Comparison of ENCODE assay signal across 11 cellular contexts in the genomic region with DNA sequence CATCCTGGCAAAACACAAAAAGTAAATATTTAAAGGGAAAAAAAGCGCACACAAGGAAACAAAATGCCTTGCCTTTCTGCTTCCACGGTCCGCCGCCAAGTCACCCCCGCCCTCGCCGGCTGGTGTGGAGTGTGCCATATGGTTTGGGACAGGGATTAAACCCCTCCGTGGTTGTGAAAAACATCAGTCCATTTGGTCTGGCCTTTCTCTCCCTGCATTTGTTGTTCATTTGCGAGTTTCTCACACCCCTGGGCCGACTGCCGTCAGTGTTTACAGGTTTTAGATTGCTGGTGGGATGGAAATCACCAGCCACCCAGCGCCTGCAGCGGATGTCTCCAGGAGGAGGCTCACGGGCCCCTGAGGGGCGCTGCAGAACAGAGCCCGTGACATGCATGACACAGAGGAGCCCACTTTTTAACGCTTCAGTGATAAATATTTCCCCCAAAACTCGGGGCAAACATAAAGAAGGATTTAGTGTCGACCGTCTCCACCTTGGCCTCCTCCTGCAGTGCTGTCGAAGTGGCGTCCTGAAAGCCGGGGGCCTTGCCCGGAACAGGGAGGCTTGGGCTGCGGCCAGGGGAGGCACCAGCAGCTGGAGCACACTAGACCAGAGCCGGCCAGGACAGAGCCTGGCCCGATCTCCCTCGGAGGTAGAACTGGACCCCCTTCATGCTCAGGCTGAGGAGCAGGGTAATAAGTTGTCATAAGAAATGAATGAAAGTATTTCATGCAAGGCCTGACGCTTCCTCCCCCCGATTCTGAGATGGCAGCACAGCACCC.
DNase-seq lines count a peak whose midpoint lies in the region; ATAC-seq lines count a peak whose summit lies in the region.
"Had no signal": no experiment of that assay in that cellular context is flagged by ENCODE, and none has a peak within 500 bp of the region (broad histone marks: within the 10 kb centered on the region; RNA-seq: fewer than 3 reads in every experiment).

No MANE protein-coding gene starts in this region.

- H3K14ac ChIP-seq in neuronal stem cell (ENCODE audit: low read length), result no peak overlapping the region

- H3K23ac ChIP-seq in neuronal stem cell (ENCODE audit: low read depth, low read length, poor library complexity), result no peak overlapping the region

- no peaks in the 10 kb centered on the region for H3K27me3 ChIP-seq in ACC112 (ENCODE audit: insufficient read depth, low read length)
- H3K27me3 ChIP-seq in esophagus (ENCODE audit: control insufficient read depth in 1 of 2, insufficient read depth in 2 of 2, low read length in 2 of 2), result no peaks in the 10 kb centered on the region
- no peaks in the 10 kb centered on the region for H3K27me3 ChIP-seq in neuronal stem cell (ENCODE audit: control insufficient read depth in 3 of 3, insufficient read depth in 3 of 3, low read depth in 1 of 3, low read length in 3 of 3)

- no peak overlapping the region for H3K4me3 ChIP-seq in ACC112 (ENCODE audit: low read depth, low read length)
- no peak overlapping the region for H3K4me3 ChIP-seq in esophagus (ENCODE audit: low read depth in 1 of 2, low read length in 2 of 2)
- no peak overlapping the region for H3K4me3 ChIP-seq in neuronal stem cell (ENCODE audit: low read length in 2 of 2)

- H2AFZ ChIP-seq in ACC112 (ENCODE audit: low read length, unreplicated experiment) (peak overlapping the region; percentile 36), neuronal stem cell (ENCODE audit: low read length) (peak overlapping the region; percentile 80)

- peaks cover 46% of the 10 kb centered on the region for H3K4me1 ChIP-seq in ACC112 (ENCODE audit: control insufficient read depth, insufficient read depth, low read length, unreplicated experiment)
- no peaks in the 10 kb centered on the region for H3K4me1 ChIP-seq in esophagus (ENCODE audit: control insufficient read depth in 2 of 2, insufficient read depth in 2 of 2, low read length in 1 of 2)
- peaks cover 10 to 41% of the 10 kb centered on the region in 2 donors for H3K4me1 ChIP-seq in neuronal stem cell (ENCODE audit: control insufficient read depth in 2 of 2, insufficient read depth in 1 of 2, low read depth in 1 of 2, low read length in 2 of 2)

- peaks cover 13 to 15% of the 10 kb centered on the region in 2 donors for H3K4me1 Mint-ChIP-seq in immature natural killer cell

- H3K27ac Mint-ChIP-seq in immature natural killer cell, result no peak overlapping the region
- H3K27ac Mint-ChIP-seq: naive thymus-derived CD4-positive, alpha-beta T cell had no signal

- peaks cover 5 to 9% (median 6%) of the 10 kb centered on the region in 3 donors for H3K27me3 Mint-ChIP-seq in immature natural killer cell (ENCODE audit: low read depth in 3 of 3)

- no peak overlapping the region for H2BK120ac ChIP-seq in neuronal stem cell (ENCODE audit: low read depth, low read length)

- no peak overlapping the region for H2BK12ac ChIP-seq in neuronal stem cell (ENCODE audit: low read length)

- H3K4me2 ChIP-seq in neuronal stem cell (ENCODE audit: insufficient read depth, low read length, poor library complexity, severe bottlenecking), result no peak overlapping the region

- peak overlapping the region; percentile 20 for H2BK15ac ChIP-seq in neuronal stem cell (ENCODE audit: low read length)

- no peaks in the 10 kb centered on the region for H3K79me2 ChIP-seq in ACC112 (ENCODE audit: control insufficient read depth, insufficient read depth, low read length, unreplicated experiment)

- no peaks in the 10 kb centered on the region for H3K36me3 Mint-ChIP-seq in immature natural killer cell

- H3K9me3 ChIP-seq in esophagus (ENCODE audit: control insufficient read depth in 2 of 2, insufficient read depth in 1 of 2, low read depth in 1 of 2, low read length in 1 of 2), result no peaks in the 10 kb centered on the region
- peaks cover 0 to 6% of the 10 kb centered on the region in 2 donors for H3K9me3 ChIP-seq in neuronal stem cell (replicated peaks in 1 of 2; ENCODE audit: control insufficient read depth in 2 of 2, insufficient read depth in 1 of 2, low read depth in 1 of 2, low read length in 2 of 2)

- H3K4ac ChIP-seq in neuronal stem cell (ENCODE audit: low read length), result no peak overlapping the region

- H4K8ac ChIP-seq in neuronal stem cell (ENCODE audit: low read depth, low read length), result no peak overlapping the region

- H3K4me3 Mint-ChIP-seq in immature natural killer cell, result no peak overlapping the region
- H3K4me3 Mint-ChIP-seq: naive thymus-derived CD4-positive, alpha-beta T cell had no signal

- H3K79me1 ChIP-seq in neuronal stem cell (ENCODE audit: low read depth, low read length), result no peaks in the 10 kb centered on the region

- no peak overlapping the region for H3K9ac ChIP-seq in neuronal stem cell (ENCODE audit: low read depth, low read length, poor library complexity)

- 65 to 67% methylated on average over 30 of the region's 30 CpGs for WGBS in esophagus, 2 donors
- no CpG with 5 or more reads among the region's 30 CpGs for WGBS in neuronal stem cell (ENCODE audit: extremely low coverage in 2 of 2, insufficient read length in 2 of 2, insufficient replicate concordance in 1 of 2), 2 donors

- H2BK5ac ChIP-seq in neuronal stem cell (ENCODE audit: low read length), result peak overlapping the region; percentile 16

- peak overlapping the region; percentile 40 for H2AK5ac ChIP-seq in neuronal stem cell (ENCODE audit: low read depth, low read length)

- ATAC-seq in HG02798 (IDR thresholded peaks at IDR 0.05; ENCODE audit: poor library complexity, unreplicated experiment), result no peak
- ATAC-seq in HG03196 (IDR thresholded peaks at IDR 0.05; ENCODE audit: unreplicated experiment), result no peak
- ATAC-seq: naive thymus-derived CD4-positive, alpha-beta T cell had no signal

- no peaks in the 10 kb centered on the region for H3K36me3 ChIP-seq in ACC112 (ENCODE audit: insufficient read depth, low read length)
- H3K36me3 ChIP-seq in esophagus (ENCODE audit: control insufficient read depth in 2 of 2, insufficient read depth in 2 of 2, low read length in 1 of 2), result no peaks in the 10 kb centered on the region
- H3K36me3 ChIP-seq in neuronal stem cell (replicated peaks in 1 of 2; ENCODE audit: control insufficient read depth in 2 of 2, insufficient read depth in 2 of 2, low read length in 2 of 2), result no peaks in the 10 kb centered on the region

- no peaks in the 10 kb centered on the region for H3K9me3 Mint-ChIP-seq in immature natural killer cell

- no peak overlapping the region for H3K27ac ChIP-seq in ACC112 (ENCODE audit: low read depth, low read length)
- H3K27ac ChIP-seq in esophagus (ENCODE audit: low read depth in 2 of 2, low read length in 1 of 2), result peak overlapping the region; percentile 30 to 63
- no peak overlapping the region for H3K27ac ChIP-seq in neuronal stem cell (replicated peaks; ENCODE audit: low read length)

- peak; percentile 72 for DNase-seq in NCI-H2171 treated with DMSO at 0.1 percent for 48 hours (lab: John Stamatoyannopoulos, UW)
- DNase-seq in neuronal stem cell (ENCODE audit: low spot score), result no peak
- no peak for DNase-seq in immature natural killer cell
- no peak for DNase-seq in NCI-H2196 (lab: John Stamatoyannopoulos, UW; ENCODE audit: unreplicated experiment)
- DNase-seq: activated CD8-positive, alpha-beta memory T cell treated with anti-CD3 and anti-CD28 coated beads, Interleukin-2, amount 50 U/mL, for 48 hours; naive thymus-derived CD4-positive, alpha-beta T cell; NCI-H1417 had no signal

- H3K18ac ChIP-seq in neuronal stem cell (ENCODE audit: low read length), result peak overlapping the region; percentile 52

- H4K91ac ChIP-seq in neuronal stem cell (ENCODE audit: low read depth, low read length, poor library complexity), result no peak overlapping the region

Comparison
In these comparisons a context has a peak if more than half of its experiments do, and no peak if none do; other contexts are left out.
1. H3K27ac ChIP-seq: peak in esophagus (2 of 2); none in ACC112 (single experiment) and neuronal stem cell (single experiment).